12 cellular contexts compared by ENCODE assay signal in genomic region chr18:56168049-56168781, GRCh38.
A peak's percentile ranks its signal among the peaks of the same experiment; 100 is the strongest.
DNase-seq lines count a peak whose midpoint lies in the region; ATAC-seq and TF ChIP-seq lines count a peak whose summit lies in the region.
"Had no signal": no experiment of that assay in that cellular context is flagged by ENCODE, and none has a peak within 500 bp of the region (broad histone marks: within the 10 kb centered on the region; RNA-seq: fewer than 3 reads in every experiment).

No MANE protein-coding gene starts in this region.

- H3K36me3 Mint-ChIP-seq in CD4-positive, alpha-beta memory T cell: no peaks in the 10 kb centered on the region
- no peaks in the 10 kb centered on the region for H3K36me3 Mint-ChIP-seq in activated T-helper 17 cell treated with anti-CD3 and anti-CD28 coated beads, Interleukin-2, amount 50 U/mL, for 72 hours (ENCODE audit: low read depth)

- no peak for TF ChIP-seq CTCF in body of pancreas (IDR thresholded peaks at IDR 0.05)
- TF ChIP-seq CTCF in stomach (IDR thresholded peaks at IDR 0.05): no peak

- H3K36me3 ChIP-seq in body of pancreas (replicated peaks in 1 of 2; ENCODE audit: insufficient read depth in 1 of 2, low read depth in 2 of 2): no peaks in the 10 kb centered on the region
- H3K36me3 ChIP-seq in stomach: no peaks in the 10 kb centered on the region
- no peaks in the 10 kb centered on the region for H3K36me3 ChIP-seq in CD4-positive, alpha-beta memory T cell (ENCODE audit: insufficient read depth, low read length)
- H3K36me3 ChIP-seq: gastrocnemius medialis had no signal

- peak; percentile 50 for ATAC-seq in body of pancreas
- no peak for ATAC-seq in activated T-helper 17 cell treated with anti-CD3 and anti-CD28 coated beads, Interleukin-2, amount 50 U/mL, for 72 hours (replicated peaks)
- ATAC-seq: gastrocnemius medialis had no signal

- H3K9me3 ChIP-seq in body of pancreas: no peaks in the 10 kb centered on the region
- no peaks in the 10 kb centered on the region for H3K9me3 ChIP-seq in stomach
- H3K9me3 ChIP-seq in CD4-positive, alpha-beta memory T cell (ENCODE audit: control insufficient read depth in 1 of 2, low read length in 2 of 2): no peaks in the 10 kb centered on the region
- H3K9me3 ChIP-seq: gastrocnemius medialis had no signal

- intact Hi-C loops in body of pancreas (cut with DNase I): no loop called here
- intact Hi-C loops in stomach (cut with DNase I; ENCODE audit: low total_unique reads): no loop called here
- intact Hi-C loops in CD4-positive, alpha-beta memory T cell (cut with micrococcal nuclease): no loop called here

- H3K9me3 Mint-ChIP-seq in CD4-positive, alpha-beta memory T cell: peaks cover 0 to 4% (median 0%) of the 10 kb centered on the region in 8 donors
- peaks cover 3% of the 10 kb centered on the region for H3K9me3 Mint-ChIP-seq in activated T-helper 17 cell treated with anti-CD3 and anti-CD28 coated beads, Interleukin-2, amount 50 U/mL, for 72 hours

- H3K4me3 ChIP-seq in body of pancreas (no peak overlapping the region), stomach (no peak overlapping the region)
- no peak overlapping the region for H3K4me3 ChIP-seq in CD4-positive, alpha-beta memory T cell (ENCODE audit: low read length in 2 of 2)
- H3K4me3 ChIP-seq: gastrocnemius medialis had no signal

- POLR2A ChIA-PET in CD4-positive, alpha-beta memory T cell (lab: Charles Lee; ENCODE audit: partially characterized antibody): no interaction called here

- DNase-seq in HCEC 1CT (peak; percentile 73), body of pancreas (peak; percentile 40 to 53 (median 48)), iPS-NIHi11 (ENCODE audit: low spot score) (peak; percentile 42), stomach (no peak), NCI-H2081 (lab: John Stamatoyannopoulos, UW) (no peak), dermis blood vessel endothelial cell (no peak)
- no peak for DNase-seq in CD4-positive, alpha-beta memory T cell
- DNase-seq: activated T-cell treated with anti-CD3 and anti-CD28 coated beads, Interleukin-2, amount 50 U/mL, for 48 hours; gastrocnemius medialis; Kasumi-1; SHP77 had no signal

- no peak for TF ChIP-seq POLR2A in body of pancreas (IDR thresholded peaks at IDR 0.05)
- TF ChIP-seq POLR2A in stomach (IDR thresholded peaks at IDR 0.05): no peak

- H3K27me3 ChIP-seq in body of pancreas (no peaks in the 10 kb centered on the region), stomach (no peaks in the 10 kb centered on the region)
- no peaks in the 10 kb centered on the region for H3K27me3 ChIP-seq in CD4-positive, alpha-beta memory T cell (ENCODE audit: insufficient read depth, low read length)
- H3K27me3 ChIP-seq: gastrocnemius medialis had no signal

- CTCF ChIA-PET in CD4-positive, alpha-beta memory T cell (lab: Charles Lee; ENCODE audit: partially characterized antibody): no interaction called here

- no peaks in the 10 kb centered on the region for H3K27me3 Mint-ChIP-seq in CD4-positive, alpha-beta memory T cell
- no peaks in the 10 kb centered on the region for H3K27me3 Mint-ChIP-seq in activated T-helper 17 cell treated with anti-CD3 and anti-CD28 coated beads, Interleukin-2, amount 50 U/mL, for 72 hours

- H3K27ac Mint-ChIP-seq in CD4-positive, alpha-beta memory T cell: no peak overlapping the region
- H3K27ac Mint-ChIP-seq in activated T-helper 17 cell treated with anti-CD3 and anti-CD28 coated beads, Interleukin-2, amount 50 U/mL, for 72 hours: no peak overlapping the region

- WGBS in body of pancreas, 2 donors: 15 to 20% methylated on average over 5 of the region's 5 CpGs
- 24 to 31% (median 26%) methylated on average over 5 of the region's 5 CpGs for WGBS in stomach, 5 donors

- TF ChIP-seq EP300 in stomach (IDR thresholded peaks at IDR 0.05): no peak

- no peaks in the 10 kb centered on the region for H3K4me1 Mint-ChIP-seq in CD4-positive, alpha-beta memory T cell
- H3K4me1 Mint-ChIP-seq in activated T-helper 17 cell treated with anti-CD3 and anti-CD28 coated beads, Interleukin-2, amount 50 U/mL, for 72 hours: no peaks in the 10 kb centered on the region

- H3K27ac ChIP-seq in body of pancreas: peak overlapping the region; percentile 79 to 86 (median 83)
- peak overlapping the region; percentile 52 to 82 (median 81) for H3K27ac ChIP-seq in stomach
- no peak overlapping the region for H3K27ac ChIP-seq in CD4-positive, alpha-beta memory T cell (ENCODE audit: low read depth, low read length)
- H3K27ac ChIP-seq: gastrocnemius medialis had no signal

- peaks cover 58% of the 10 kb centered on the region for H3K4me1 ChIP-seq in body of pancreas
- peaks cover 5 to 31% (median 21%) of the 10 kb centered on the region in 4 donors for H3K4me1 ChIP-seq in stomach
- no peaks in the 10 kb centered on the region for H3K4me1 ChIP-seq in CD4-positive, alpha-beta memory T cell (ENCODE audit: insufficient read depth, low read length)
- H3K4me1 ChIP-seq: gastrocnemius medialis had no signal

- no peak overlapping the region for H3K4me3 Mint-ChIP-seq in CD4-positive, alpha-beta memory T cell
- no peak overlapping the region for H3K4me3 Mint-ChIP-seq in activated T-helper 17 cell treated with anti-CD3 and anti-CD28 coated beads, Interleukin-2, amount 50 U/mL, for 72 hours

Comparison
In these comparisons a context has a peak if more than half of its experiments do, and no peak if none do; other contexts are left out.
1. DNase-seq: peak in HCEC 1CT (single experiment), body of pancreas (4 of 4) and iPS-NIHi11 (single experiment); none in stomach (single experiment), CD4-positive, alpha-beta memory T cell (0 of 5), NCI-H2081 (0 of 2) and dermis blood vessel endothelial cell (single experiment).